17 cellular contexts compared by ENCODE assay signal in genomic region chr22:49977578-49977977, GRCh38. TPM values are rescaled to one million over a fixed set of nuclear protein-coding genes. Genes with fewer than 3 reads are reported as not detected.
DNase-seq lines count a peak whose midpoint lies in the region; ATAC-seq and TF ChIP-seq lines count a peak whose summit lies in the region.
"Had no signal": no experiment of that assay in that cellular context is flagged by ENCODE, and none has a peak within 500 bp of the region (broad histone marks: within the 10 kb centered on the region; RNA-seq: fewer than 3 reads in every experiment).

No MANE protein-coding gene starts in this region.

- WGBS in heart right ventricle, 2 donors = 86 to 88% methylated on average over 14 of the region's 14 CpGs

- no peak overlapping the region for H3K27ac ChIP-seq in heart right ventricle
- no peak overlapping the region for H3K27ac ChIP-seq in lower lobe of right lung
- H3K27ac ChIP-seq: A549, C4-2B, KMS-11 had no signal

- TF ChIP-seq CTCF in heart right ventricle (IDR thresholded peaks at IDR 0.05) = no peak
- TF ChIP-seq CTCF in lower lobe of right lung (IDR thresholded peaks at IDR 0.05) = no peak

- peaks cover 34% of the 10 kb centered on the region for H3K9me3 Mint-ChIP-seq in activated CD4-positive, alpha-beta memory T cell treated with anti-CD3 and anti-CD28 coated beads for 36 hours
- peaks cover 12% of the 10 kb centered on the region for H3K9me3 Mint-ChIP-seq in activated CD4-positive, alpha-beta memory T cell treated with anti-CD3 and anti-CD28 coated beads, Interleukin-2, amount 10 ng/mL, durations not matched to agents 7 days and 5 days

- peaks cover 2% of the 10 kb centered on the region for H3K27me3 Mint-ChIP-seq in activated CD4-positive, alpha-beta memory T cell treated with anti-CD3 and anti-CD28 coated beads for 36 hours
- peaks cover 12% of the 10 kb centered on the region for H3K27me3 Mint-ChIP-seq in activated CD4-positive, alpha-beta memory T cell treated with anti-CD3 and anti-CD28 coated beads, Interleukin-2, amount 10 ng/mL, durations not matched to agents 7 days and 5 days

- H3K4me3 Mint-ChIP-seq in activated CD4-positive, alpha-beta memory T cell treated with anti-CD3 and anti-CD28 coated beads for 36 hours = no peak overlapping the region
- no peak overlapping the region for H3K4me3 Mint-ChIP-seq in activated CD4-positive, alpha-beta memory T cell treated with anti-CD3 and anti-CD28 coated beads, Interleukin-2, amount 10 ng/mL, durations not matched to agents 7 days and 5 days

- H3K9me3 ChIP-seq in heart right ventricle (peaks cover 0 to 18% (median 0%) of the 10 kb centered on the region in 11 donors), lower lobe of right lung (no peaks in the 10 kb centered on the region)

- peaks cover 0 to 11% (median 7%) of the 10 kb centered on the region in 7 donors for H3K27me3 ChIP-seq in heart right ventricle
- H3K27me3 ChIP-seq in lower lobe of right lung (ENCODE audit: low read depth) = peaks cover 5% of the 10 kb centered on the region

- no peak overlapping the region for H3K4me3 ChIP-seq in heart right ventricle
- no peak overlapping the region for H3K4me3 ChIP-seq in lower lobe of right lung
- H3K4me3 ChIP-seq: A549 had no signal

- intact Hi-C loops in activated CD4-positive, alpha-beta memory T cell treated with anti-CD3 and anti-CD28 coated beads for 36 hours (cut with micrococcal nuclease) = loop anchor here (2.0 kb wide), 3 partner anchors 15 to 139 kb away; no protein-coding TSS in a partner anchor
- intact Hi-C loops in left ventricle myocardium superior (cut with micrococcal nuclease) (no loop called here), heart right ventricle (cut with DNase I) (no loop called here), lower lobe of right lung (cut with DNase I) (no loop called here)

- ATAC-seq in left ventricle myocardium superior (no peak), heart right ventricle (no peak), lower lobe of right lung (no peak), HG02571 (IDR thresholded peaks at IDR 0.05; ENCODE audit: unreplicated experiment) (no peak), HG03565 (IDR thresholded peaks at IDR 0.05; ENCODE audit: unreplicated experiment) (no peak)
- ATAC-seq: HepG2 had no signal

- H3K36me3 Mint-ChIP-seq in activated CD4-positive, alpha-beta memory T cell treated with anti-CD3 and anti-CD28 coated beads for 36 hours = peaks cover 26% of the 10 kb centered on the region
- H3K36me3 Mint-ChIP-seq in activated CD4-positive, alpha-beta memory T cell treated with anti-CD3 and anti-CD28 coated beads, Interleukin-2, amount 10 ng/mL, durations not matched to agents 7 days and 5 days (ENCODE audit: low read depth) = peaks cover 11% of the 10 kb centered on the region

- CTCF ChIA-PET in activated CD4-positive, alpha-beta memory T cell treated with anti-CD3 and anti-CD28 coated beads for 36 hours (lab: Charles Lee) = interaction anchor here (0.9 to 5.3 kb wide), 3 partner anchors 16 to 53 kb away, joined by 3 to 53 read pairs (median 6); no protein-coding TSS in a partner anchor
- CTCF ChIA-PET in activated CD4-positive, alpha-beta memory T cell treated with anti-CD3 and anti-CD28 coated beads, Interleukin-2, amount 10 ng/mL, durations not matched to agents 7 days and 5 days (lab: Charles Lee) = interaction anchor here (1.4 kb wide), 2 partner anchors 13 to 53 kb away, joined by 4 to 5 read pairs; no protein-coding TSS in a partner anchor

- peaks cover 0 to 5% (median 0%) of the 10 kb centered on the region in 9 donors for H3K4me1 ChIP-seq in heart right ventricle
- no peaks in the 10 kb centered on the region for H3K4me1 ChIP-seq in lower lobe of right lung

- H3K36me3 ChIP-seq in heart right ventricle (no peaks in the 10 kb centered on the region), lower lobe of right lung (no peaks in the 10 kb centered on the region)

- peak; percentile 8 for DNase-seq in activated CD4-positive, alpha-beta memory T cell treated with anti-CD3 and anti-CD28 coated beads for 36 hours
- DNase-seq in activated CD4-positive, alpha-beta memory T cell treated with anti-CD3 and anti-CD28 coated beads, Interleukin-2, amount 10 ng/mL, durations not matched to agents 7 days and 5 days = no peak
- peak; percentile 14 for DNase-seq in left ventricle myocardium superior
- no peak for DNase-seq in heart right ventricle
- DNase-seq in lower lobe of right lung = peak; percentile 35
- DNase-seq: EL, NCI-H1105 treated with DMSO at 0.1 percent for 48 hours, NCI-H187, NCI-H446 treated with DMSO at 0.1 percent for 48 hours, NCI-H774 had no signal

- no peak overlapping the region for H3K27ac Mint-ChIP-seq in activated CD4-positive, alpha-beta memory T cell treated with anti-CD3 and anti-CD28 coated beads for 36 hours
- H3K27ac Mint-ChIP-seq in activated CD4-positive, alpha-beta memory T cell treated with anti-CD3 and anti-CD28 coated beads, Interleukin-2, amount 10 ng/mL, durations not matched to agents 7 days and 5 days = no peak overlapping the region

- peaks cover 38% of the 10 kb centered on the region for H3K4me1 Mint-ChIP-seq in activated CD4-positive, alpha-beta memory T cell treated with anti-CD3 and anti-CD28 coated beads for 36 hours (ENCODE audit: low read depth)
- peaks cover 20% of the 10 kb centered on the region for H3K4me1 Mint-ChIP-seq in activated CD4-positive, alpha-beta memory T cell treated with anti-CD3 and anti-CD28 coated beads, Interleukin-2, amount 10 ng/mL, durations not matched to agents 7 days and 5 days

- POLR2A ChIA-PET in activated CD4-positive, alpha-beta memory T cell treated with anti-CD3 and anti-CD28 coated beads for 36 hours (lab: Charles Lee) = no interaction called here
- POLR2A ChIA-PET in activated CD4-positive, alpha-beta memory T cell treated with anti-CD3 and anti-CD28 coated beads, Interleukin-2, amount 10 ng/mL, durations not matched to agents 7 days and 5 days (lab: Charles Lee) = no interaction called here

RNA-seq across cellular contexts. Expression of gene PIM3, which starts 17.0 kb away (rescaled TPM):
- total RNA-seq in activated CD4-positive, alpha-beta memory T cell treated with anti-CD3 and anti-CD28 coated beads for 36 hours = 100 to 1,000 TPM; 222 to 231 TPM
- total RNA-seq in activated CD4-positive, alpha-beta memory T cell treated with anti-CD3 and anti-CD28 coated beads, Interleukin-2, amount 10 ng/mL, durations not matched to agents 7 days and 5 days = 10 to 100 TPM; 60.1 to 62.3 TPM
- total RNA-seq in left ventricle myocardium superior = 65.1 TPM
- 10 to 100 TPM; 27.4 to 81.6 (median 41.6) TPM for total RNA-seq in heart right ventricle
- polyA plus RNA-seq in heart right ventricle = 10 to 100 TPM; 43.9 to 62.0 TPM
- total RNA-seq in lower lobe of right lung = 94.7 TPM

RNA-seq across cellular contexts. Expression of gene IL17REL, which starts 35.0 kb away (rescaled TPM):
- total RNA-seq in activated CD4-positive, alpha-beta memory T cell treated with anti-CD3 and anti-CD28 coated beads for 36 hours = 1 to 10 TPM in 1 of 2 experiments, under 1 TPM in 1; 0.73 to 1.1 TPM
- total RNA-seq in activated CD4-positive, alpha-beta memory T cell treated with anti-CD3 and anti-CD28 coated beads, Interleukin-2, amount 10 ng/mL, durations not matched to agents 7 days and 5 days = not detected
- total RNA-seq in left ventricle myocardium superior (not detected), heart right ventricle (under 1 TPM in 1 of 10 donors, not detected in 9; 0.11 TPM), lower lobe of right lung (0.09 TPM)
- not detected for polyA plus RNA-seq in heart right ventricle
- total RNA-seq: HepG2, MCF 10A had no signal
- polyA plus RNA-seq: HepG2 had no signal

RNA-seq across cellular contexts. Expression of gene CRELD2, which starts 59.1 kb away (rescaled TPM):
- 10 to 100 TPM; 29.8 to 30.7 TPM for total RNA-seq in activated CD4-positive, alpha-beta memory T cell treated with anti-CD3 and anti-CD28 coated beads for 36 hours
- 10 to 100 TPM; 50.0 to 51.2 TPM for total RNA-seq in activated CD4-positive, alpha-beta memory T cell treated with anti-CD3 and anti-CD28 coated beads, Interleukin-2, amount 10 ng/mL, durations not matched to agents 7 days and 5 days
- 27.4 TPM for total RNA-seq in left ventricle myocardium superior
- total RNA-seq in heart right ventricle = 10 to 100 TPM; 13.0 to 32.5 (median 19.2) TPM
- 10 to 100 TPM; 11.0 to 90.0 TPM for polyA plus RNA-seq in heart right ventricle
- total RNA-seq in lower lobe of right lung = 42.7 TPM

RNA-seq across cellular contexts. Expression of gene ALG12, which starts 59.3 kb away (rescaled TPM):
- total RNA-seq in activated CD4-positive, alpha-beta memory T cell treated with anti-CD3 and anti-CD28 coated beads for 36 hours = 10 to 100 TPM; 12.4 to 13.8 TPM
- 10 to 100 TPM; 14.7 to 20.6 TPM for total RNA-seq in activated CD4-positive, alpha-beta memory T cell treated with anti-CD3 and anti-CD28 coated beads, Interleukin-2, amount 10 ng/mL, durations not matched to agents 7 days and 5 days
- 16.2 TPM for total RNA-seq in left ventricle myocardium superior
- 10 to 100 TPM in 9 of 10 donors, 1 to 10 TPM in 1; 9.6 to 19.8 (median 16.0) TPM for total RNA-seq in heart right ventricle
- polyA plus RNA-seq in heart right ventricle = 10 to 100 TPM in 1 of 2 donors, 1 to 10 TPM in 1; 9.7 to 10.4 TPM
- total RNA-seq in lower lobe of right lung = 25.9 TPM

Comparison
In these comparisons a context has a peak if more than half of its experiments do, and no peak if none do; other contexts are left out.
1. DNase-seq: peak in activated CD4-positive, alpha-beta memory T cell treated with anti-CD3 and anti-CD28 coated beads for 36 hours (single experiment), left ventricle myocardium superior (single experiment) and lower lobe of right lung (single experiment); none in activated CD4-positive, alpha-beta memory T cell treated with anti-CD3 and anti-CD28 coated beads, Interleukin-2, amount 10 ng/mL, durations not matched to agents 7 days and 5 days (single experiment) and heart right ventricle (0 of 2).